Comparison of ENCODE assay signal across 1 cellular context in the genomic region with DNA sequence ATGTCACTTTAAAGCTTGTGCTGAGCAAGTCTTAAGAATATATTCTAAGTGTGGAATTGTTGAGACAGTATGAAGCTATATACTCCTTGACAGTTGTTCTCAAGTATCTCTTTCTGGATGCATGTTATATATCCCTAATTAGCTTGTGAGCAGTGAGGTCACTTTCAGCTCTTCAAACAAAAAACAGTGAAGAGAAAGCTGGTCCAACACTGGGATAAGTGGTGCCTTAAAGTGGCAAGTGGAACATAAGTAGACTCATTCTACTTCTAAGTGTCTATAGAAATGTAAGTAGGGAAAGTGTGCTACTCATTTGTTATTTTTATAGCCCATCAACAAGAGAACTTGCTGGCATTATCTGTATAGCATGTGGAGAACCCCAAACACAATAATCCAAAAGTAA.
TF ChIP-seq lines count a peak whose summit lies in the region.

No MANE protein-coding gene starts in this region.

TF ChIP-seq in HCT116, 20 proteins besides CTCF, POLR2A, EP300 and RAD21 (continued from another document):
- TF ChIP-seq SIN3A (IDR thresholded peaks at IDR 0.05; ENCODE audit: low read depth) (no peak), JUND (IDR thresholded peaks at IDR 0.05) (no peak), ELF1 (IDR thresholded peaks at IDR 0.05; ENCODE audit: borderline replicate concordance, low read depth) (no peak), SP1 (IDR thresholded peaks at IDR 0.05; ENCODE audit: low read depth) (no peak), EZH2phosphoT487 (IDR thresholded peaks at IDR 0.05; ENCODE audit: borderline replicate concordance) (no peak), FOSL1 (IDR thresholded peaks at IDR 0.05; ENCODE audit: low read depth) (no peak), ZNF274 (IDR thresholded peaks at IDR 0.05; ENCODE audit: low read depth, low read length) (no peak), POLR2AphosphoS5 (IDR thresholded peaks at IDR 0.05; ENCODE audit: low read depth, low read length) (no peak), ZFX (IDR thresholded peaks at IDR 0.05) (no peak), CBX3 (IDR thresholded peaks at IDR 0.05; ENCODE audit: low read depth) (no peak), SRF (IDR thresholded peaks at IDR 0.05; ENCODE audit: low read depth) (no peak)
- TF ChIP-seq, protein P1, sequence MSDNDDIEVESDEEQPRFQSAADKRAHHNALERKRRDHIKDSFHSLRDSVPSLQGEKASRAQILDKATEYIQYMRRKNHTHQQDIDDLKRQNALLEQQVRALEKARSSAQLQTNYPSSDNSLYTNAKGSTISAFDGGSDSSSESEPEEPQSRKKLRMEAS (IDR thresholded peaks at IDR 0.05) = no peak
- TF ChIP-seq, protein P2, sequence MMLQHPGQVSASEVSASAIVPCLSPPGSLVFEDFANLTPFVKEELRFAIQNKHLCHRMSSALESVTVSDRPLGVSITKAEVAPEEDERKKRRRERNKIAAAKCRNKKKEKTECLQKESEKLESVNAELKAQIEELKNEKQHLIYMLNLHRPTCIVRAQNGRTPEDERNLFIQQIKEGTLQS (IDR thresholded peaks at IDR 0.05) = no peak
